In the genomic region with DNA sequence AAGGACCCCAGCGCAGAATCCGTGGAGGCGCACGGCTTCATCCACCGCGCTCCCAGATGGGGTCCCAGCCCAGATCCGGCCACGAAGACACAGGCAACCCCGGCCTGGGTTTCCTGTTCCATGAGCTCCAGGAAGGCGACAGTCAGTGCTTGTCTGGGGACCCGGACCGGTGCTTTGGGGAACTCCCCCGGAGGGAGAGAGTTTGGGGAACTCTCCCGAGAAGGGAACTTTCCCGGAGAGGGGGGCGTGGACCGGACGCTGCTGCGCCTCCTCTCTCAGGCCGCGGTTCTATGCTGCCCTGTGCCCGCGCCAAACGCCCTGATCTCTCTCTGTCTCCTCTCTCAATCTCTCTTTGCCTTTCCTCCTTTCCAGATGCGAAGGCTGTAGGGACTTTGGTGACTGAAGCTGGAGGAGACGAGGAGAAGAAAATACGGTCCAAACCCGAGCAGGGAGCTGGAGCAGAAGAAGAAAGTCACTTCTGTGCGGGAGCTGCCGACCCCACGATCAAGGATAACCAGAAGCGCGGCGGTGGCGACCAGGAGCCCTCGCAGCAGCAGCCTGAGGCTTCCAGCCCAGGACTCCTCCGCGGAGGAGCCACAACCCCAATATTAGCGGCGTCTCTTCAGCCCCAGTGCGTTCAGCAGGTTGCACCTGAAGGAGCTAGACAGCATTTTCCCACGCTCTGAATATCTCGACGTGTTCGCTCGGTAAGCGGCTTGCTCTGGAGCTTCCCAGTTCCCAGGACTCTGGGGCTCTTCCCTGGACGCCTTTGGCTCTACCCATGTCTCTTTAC, we compare ENCODE assay signal across 10 cellular contexts. TPM values are rescaled to one million over a fixed set of nuclear protein-coding genes. Genes with fewer than 3 reads are reported as not detected.
DNase-seq lines count a peak whose midpoint lies in the region; ATAC-seq, FAIRE-seq and TF ChIP-seq lines count a peak whose summit lies in the region.
"Had no signal": no experiment of that assay in that cellular context is flagged by ENCODE, and none has a peak within 500 bp of the region (broad histone marks: within the 10 kb centered on the region; RNA-seq: fewer than 3 reads in every experiment).

No MANE protein-coding gene starts in this region.

- peaks cover 0 to 100% (median 81%) of the 10 kb centered on the region in 7 donors for H3K27me3 ChIP-seq in heart right ventricle
- H3K27me3 ChIP-seq in HepG2 (ENCODE audit: control insufficient read depth in 1 of 2, insufficient read depth in 2 of 2, low read length in 2 of 2), result peaks cover 1 to 9% of the 10 kb centered on the region in 2 experiments; a peak in 1 of 5 replicates
- peaks cover 0 to 3% (median 0%) of the 10 kb centered on the region in 4 donors for H3K27me3 ChIP-seq in upper lobe of left lung

- WGBS in heart right ventricle, 2 donors, result 1% methylated on average over 42 to 48 of the region's 48 CpGs
- 0% methylated on average over 10 of the region's 48 CpGs for WGBS in HepG2 (ENCODE audit: low lambda C conversion rate)
- WGBS in upper lobe of left lung, 2 donors, result 28 to 32% methylated on average over 4 to 48 of the region's 48 CpGs

- H3K27ac ChIP-seq in heart right ventricle (no peak overlapping the region), HepG2 (ENCODE audit: extremely low read length, insufficient read depth, low read length) (no peak overlapping the region), upper lobe of left lung (no peak overlapping the region)

- intact Hi-C loops in heart right ventricle (cut with DNase I), result no loop called here
- intact Hi-C loops in left ventricle myocardium superior (cut with micrococcal nuclease), result no loop called here
- intact Hi-C loops in activated T-helper 1 cell treated with anti-CD3 and anti-CD28 coated beads, Interleukin-12 subunit alpha, Interleukin-12 subunit beta, Interleukin-2, Interleukin-4 antibody, amounts not matched to agents 30 ng/mL and 10 ng/mL and 1 ng/mL, durations not matched to agents 14 hours and 24 hours and 36 hours (cut with micrococcal nuclease), result no loop called here
- intact Hi-C loops in HepG2 (cut with micrococcal nuclease; ENCODE audit: unreplicated experiment), result no loop called here

- H3K4me3 Mint-ChIP-seq in activated T-helper 1 cell treated with anti-CD3 and anti-CD28 coated beads, Interleukin-12 subunit alpha, Interleukin-12 subunit beta, Interleukin-2, Interleukin-4 antibody, amounts not matched to agents 30 ng/mL and 10 ng/mL and 1 ng/mL, durations not matched to agents 14 hours and 24 hours and 36 hours, result peak overlapping the region; percentile 79

- no peak overlapping the region for H2AFZ ChIP-seq in HepG2 (ENCODE audit: low read length)

- no peak overlapping the region for H3K9ac ChIP-seq in HepG2 (ENCODE audit: insufficient read depth, low read depth, low read length)

- H3K4me3 ChIP-seq in heart right ventricle, result peak overlapping the region in 8 of 10 donors; percentile 15 to 40 (median 34)
- peak overlapping the region in 1 of 3 experiments; percentile 16; a peak in 1 of 6 replicates for H3K4me3 ChIP-seq in HepG2 (replicated peaks in 1 of 3; ENCODE audit: insufficient read depth in 1 of 3, low read depth in 2 of 3, low read length in 3 of 3)
- peak overlapping the region in 3 of 4 donors; percentile 27 to 33 (median 28) for H3K4me3 ChIP-seq in upper lobe of left lung

- H3K79me2 ChIP-seq in HepG2 (ENCODE audit: insufficient read depth, low read length), result no peaks in the 10 kb centered on the region

- in situ Hi-C loops in HepG2 (cut with HindIII; ENCODE audit: extremely low pct_ligation_motif_present, low pct_unique_long_range_greater_than_20kb), result loop anchor here (25.0 kb wide), 1 partner anchor 146 kb away; no protein-coding TSS in a partner anchor

- BruUV-seq in HepG2 (replicated peaks; lab: Mats Ljungman, UMichigan), result no TSS peak

- H3K4me2 ChIP-seq in HepG2 (ENCODE audit: low read depth, low read length), result peak overlapping the region; percentile 12

- no peak for TF ChIP-seq EP300 in HepG2 (IDR thresholded peaks at IDR 0.05; ENCODE audit: low read depth in 2 of 2, low read length in 2 of 2)
- TF ChIP-seq EP300 in HepG2 (CRISPR knock-in tag; IDR thresholded peaks at IDR 0.05; ENCODE audit: borderline replicate concordance), result no peak
- TF ChIP-seq EP300 in upper lobe of left lung (IDR thresholded peaks at IDR 0.05), result no peak

- no peaks in the 10 kb centered on the region for H3K36me3 ChIP-seq in heart right ventricle
- no peaks in the 10 kb centered on the region for H3K36me3 ChIP-seq in HepG2 (replicated peaks in 1 of 2; ENCODE audit: control insufficient read depth in 1 of 2, insufficient read depth in 2 of 2, low read length in 2 of 2)
- no peaks in the 10 kb centered on the region for H3K36me3 ChIP-seq in upper lobe of left lung

- H3K36me3 Mint-ChIP-seq in activated T-helper 1 cell treated with anti-CD3 and anti-CD28 coated beads, Interleukin-12 subunit alpha, Interleukin-12 subunit beta, Interleukin-2, Interleukin-4 antibody, amounts not matched to agents 30 ng/mL and 10 ng/mL and 1 ng/mL, durations not matched to agents 14 hours and 24 hours and 36 hours (ENCODE audit: low read depth), result no peaks in the 10 kb centered on the region

- H3K4me1 ChIP-seq in heart right ventricle (peaks cover 0 to 14% (median 11%) of the 10 kb centered on the region in 9 donors), HepG2 (ENCODE audit: insufficient read depth, low read length) (no peaks in the 10 kb centered on the region; the same call in 1 of the 2 replicates), upper lobe of left lung (peaks cover 9 to 17% (median 12%) of the 10 kb centered on the region in 4 donors)

- H3K27me3 Mint-ChIP-seq in activated T-helper 1 cell treated with anti-CD3 and anti-CD28 coated beads, Interleukin-12 subunit alpha, Interleukin-12 subunit beta, Interleukin-2, Interleukin-4 antibody, amounts not matched to agents 30 ng/mL and 10 ng/mL and 1 ng/mL, durations not matched to agents 14 hours and 24 hours and 36 hours (ENCODE audit: insufficient read depth), result peaks cover 42% of the 10 kb centered on the region

- H4K20me1 ChIP-seq in HepG2 (ENCODE audit: insufficient read depth, low read length), result no peaks in the 10 kb centered on the region

- no peaks in the 10 kb centered on the region for H3K9me3 Mint-ChIP-seq in activated T-helper 1 cell treated with anti-CD3 and anti-CD28 coated beads, Interleukin-12 subunit alpha, Interleukin-12 subunit beta, Interleukin-2, Interleukin-4 antibody, amounts not matched to agents 30 ng/mL and 10 ng/mL and 1 ng/mL, durations not matched to agents 14 hours and 24 hours and 36 hours

- TF ChIP-seq CTCF in heart right ventricle (IDR thresholded peaks at IDR 0.05), result no peak
- no peak for TF ChIP-seq CTCF in HepG2 (CRISPR knock-in tag; IDR thresholded peaks at IDR 0.05)
- TF ChIP-seq CTCF in upper lobe of left lung (IDR thresholded peaks at IDR 0.05), result no peak

- no peak overlapping the region for H3K27ac Mint-ChIP-seq in activated T-helper 1 cell treated with anti-CD3 and anti-CD28 coated beads, Interleukin-12 subunit alpha, Interleukin-12 subunit beta, Interleukin-2, Interleukin-4 antibody, amounts not matched to agents 30 ng/mL and 10 ng/mL and 1 ng/mL, durations not matched to agents 14 hours and 24 hours and 36 hours

- FAIRE-seq in HepG2 (lab: Jason Lieb, UNC) (no peak), frontal cortex (lab: Jason Lieb, UNC) (no peak)

- CTCF ChIA-PET in HepG2 (lab: Yijun Ruan, JAX; ENCODE audit: low intra/inter-chr PET ratio, low total read pairs), result no interaction called here

- no peak for TF ChIP-seq RAD21 in HepG2 (CRISPR knock-in tag; IDR thresholded peaks at IDR 0.05)

- no peak for TF ChIP-seq POLR2A in HepG2 (IDR thresholded peaks at IDR 0.05; ENCODE audit: insufficient read depth in 1 of 2, low read depth in 2 of 2, low read length in 2 of 2)
- TF ChIP-seq POLR2A in upper lobe of left lung (IDR thresholded peaks at IDR 0.05), result no peak

- ATAC-seq in heart right ventricle (peak in 3 of 8 donors; percentile 18 to 38 (median 35)), left ventricle myocardium superior (no peak), HepG2 (peak; percentile 70), upper lobe of left lung (ENCODE audit: low FRiP score in 2 of 2) (peak in 1 of 2 donors; percentile 51), HG02610 (IDR thresholded peaks at IDR 0.05; ENCODE audit: unreplicated experiment) (no peak), GM18861 (IDR thresholded peaks at IDR 0.05; ENCODE audit: unreplicated experiment) (no peak)

- H3K9me3 ChIP-seq in heart right ventricle (no peaks in the 10 kb centered on the region), HepG2 (ENCODE audit: low read length) (no peaks in the 10 kb centered on the region), upper lobe of left lung (no peaks in the 10 kb centered on the region)

- POLR2A ChIA-PET in HepG2 (lab: Yijun Ruan, JAX), result no interaction called here

- peaks cover 11% of the 10 kb centered on the region for H3K4me1 Mint-ChIP-seq in activated T-helper 1 cell treated with anti-CD3 and anti-CD28 coated beads, Interleukin-12 subunit alpha, Interleukin-12 subunit beta, Interleukin-2, Interleukin-4 antibody, amounts not matched to agents 30 ng/mL and 10 ng/mL and 1 ng/mL, durations not matched to agents 14 hours and 24 hours and 36 hours (ENCODE audit: low read depth)

- DNase-seq in heart right ventricle (no peak), left ventricle myocardium superior (no peak), HepG2 (ENCODE audit: low spot score) (no peak), upper lobe of left lung (no peak), frontal cortex (ENCODE audit: low spot score in 2 of 2) (no peak)
- no peak for DNase-seq in activated T-helper 1 cell treated with anti-CD3 and anti-CD28 coated beads, Interleukin-12 subunit alpha, Interleukin-12 subunit beta, Interleukin-2, Interleukin-4 antibody, amounts not matched to agents 30 ng/mL and 10 ng/mL and 1 ng/mL, durations not matched to agents 14 hours and 24 hours and 36 hours (ENCODE audit: low spot score)
- DNase-seq: EL, left cardiac atrium had no signal

RNA-seq across cellular contexts. Expression of a gene that starts 47.6 kb away (rescaled TPM):
- total RNA-seq in heart right ventricle (1 to 10 TPM; 5.2 to 7.3 (median 5.8) TPM), left ventricle myocardium superior (3.6 TPM), HepG2 (2016; rRNA removed; fragmentation: Illumina TruSeq; extraction: Trizol) (6.1 and 9.0 TPM in 2 replicates), upper lobe of left lung (10 to 100 TPM in 1 of 6 donors, 1 to 10 TPM in 5; 5.8 to 14.7 (median 7.7) TPM), frontal cortex (8.6 TPM)
- polyA plus RNA-seq in heart right ventricle (1 to 10 TPM; 4.7 to 8.6 TPM), HepG2 (2011; rRNA removed) (3.3 and 3.6 TPM in 2 replicates)
- total RNA-seq in activated T-helper 1 cell treated with anti-CD3 and anti-CD28 coated beads, Interleukin-12 subunit alpha, Interleukin-12 subunit beta, Interleukin-2, Interleukin-4 antibody, amounts not matched to agents 30 ng/mL and 10 ng/mL and 1 ng/mL, durations not matched to agents 14 hours and 24 hours and 36 hours, result 9.4 and 10.1 TPM in 2 replicates
- 1.5 and 1.8 TPM in 2 replicates for total RNA-seq in HepG2 (2016; cell fraction: cytosol; rRNA removed; fragmentation: Illumina TruSeq; extraction: Trizol; ENCODE audit: low read depth)
- total RNA-seq in HepG2 (2016; cell fraction: insoluble cytoplasmic fraction; rRNA removed; fragmentation: Illumina TruSeq; extraction: Trizol), result 5.6 and 9.1 TPM in 2 replicates
- 2.6 and 3.0 TPM in 2 replicates for total RNA-seq in HepG2 (2016; cell fraction: membrane; rRNA removed; fragmentation: Illumina TruSeq; extraction: Trizol)
- total RNA-seq in HepG2 (2016; cell fraction: nucleus; rRNA removed; fragmentation: Illumina TruSeq; extraction: Trizol), result 3.7 and 4.7 TPM in 2 replicates
- polyA plus RNA-seq in HepG2 (2011; cell fraction: cytosol; rRNA removed), result 2.7 and 2.8 TPM in 2 replicates
- 2.1 and 2.7 TPM in 2 replicates for polyA plus RNA-seq in HepG2 (2011; cell fraction: nucleus; rRNA removed)
- polyA plus RNA-seq in HepG2 (2012), result 7.0 and 9.9 TPM in 2 replicates
- 1.8 and 2.1 TPM in 2 replicates for polyA plus RNA-seq in HepG2 (2016; cell fraction: cytosol; fragmentation: Illumina TruSeq; extraction: Trizol; ENCODE audit: low read depth)
- 15.5 and 16.8 TPM in 2 replicates for polyA plus RNA-seq in HepG2 (2016; cell fraction: insoluble cytoplasmic fraction; fragmentation: Illumina TruSeq; extraction: Trizol; ENCODE audit: low read depth)
- 3.2 and 3.9 TPM in 2 replicates for polyA plus RNA-seq in HepG2 (2016; cell fraction: membrane; fragmentation: Illumina TruSeq; extraction: Trizol; ENCODE audit: low read depth)
- polyA plus RNA-seq in HepG2 (2016; cell fraction: nucleus; fragmentation: Illumina TruSeq; extraction: Trizol; ENCODE audit: insufficient read depth, low read depth), result 7.9 and 8.6 TPM in 2 replicates
- polyA minus RNA-seq in HepG2 (2011; rRNA and poly(A)+ RNA removed; ENCODE audit: low replicate concordance), result 1.6 and 2.6 TPM in 2 replicates
- polyA minus RNA-seq in HepG2 (2011; cell fraction: cytosol; rRNA and poly(A)+ RNA removed), result 2.5 and 2.9 TPM in 2 replicates
- polyA minus RNA-seq in HepG2 (2011; cell fraction: nucleus; rRNA and poly(A)+ RNA removed), result 3.2 and 5.0 TPM in 2 replicates
